8 cellular contexts compared by ENCODE assay signal in genomic region chr7:87220734-87221215, GRCh38. TPM values are rescaled to one million over a fixed set of nuclear protein-coding genes. Genes with fewer than 3 reads are reported as not detected.
DNase-seq lines count a peak whose midpoint lies in the region; ATAC-seq and TF ChIP-seq lines count a peak whose summit lies in the region.

No MANE protein-coding gene starts in this region.

- WGBS in heart left ventricle, 4 donors = 8 to 15% (median 8%) methylated on average over 15 to 17 of the region's 17 CpGs
- WGBS in gastroesophageal sphincter (ENCODE audit: low coverage in 1 of 2), 2 donors = 0 to 4% methylated on average over 2 to 17 of the region's 17 CpGs
- WGBS in prostate gland = 5% methylated on average over 17 of the region's 17 CpGs

- ATAC-seq in heart left ventricle (no peak), left cardiac atrium (no peak), gastroesophageal sphincter (no peak), GM21786 (IDR thresholded peaks at IDR 0.05; ENCODE audit: unreplicated experiment) (no peak)

- peak overlapping the region; percentile 88 for H3K9ac ChIP-seq in SU-DHL-6 (ENCODE audit: low read length)

- H3F3A ChIP-seq in SU-DHL-6 (ENCODE audit: insufficient read depth) = peaks cover 38% of the 10 kb centered on the region

- H3K4me2 ChIP-seq in SU-DHL-6 (ENCODE audit: low read depth, low read length, poor library complexity, severe bottlenecking) = peak overlapping the region; percentile 94

- H3K4me3 ChIP-seq in heart left ventricle (peak overlapping the region; percentile 65 to 94 (median 86)), SU-DHL-6 (ENCODE audit: insufficient read depth, low read length, poor library complexity, severe bottlenecking) (peak overlapping the region; percentile 91), gastroesophageal sphincter (peak overlapping the region; percentile 88 to 94), prostate gland (peak overlapping the region; percentile 62 to 85)

- H3K79me2 ChIP-seq in SU-DHL-6 (ENCODE audit: insufficient read depth, low read length) = peaks cover 40% of the 10 kb centered on the region

- no peak for TF ChIP-seq CTCF in heart left ventricle (IDR thresholded peaks at IDR 0.05)
- no peak for TF ChIP-seq CTCF in SU-DHL-6 (IDR thresholded peaks at IDR 0.05; ENCODE audit: insufficient read depth, low read length, poor library complexity, severe bottlenecking)
- TF ChIP-seq CTCF in gastroesophageal sphincter (IDR thresholded peaks at IDR 0.05) = no peak
- no peak for TF ChIP-seq CTCF in prostate gland (IDR thresholded peaks at IDR 0.05)

- H3K36me3 ChIP-seq in heart left ventricle (no peaks in the 10 kb centered on the region), SU-DHL-6 (ENCODE audit: low read length) (no peaks in the 10 kb centered on the region), gastroesophageal sphincter (no peaks in the 10 kb centered on the region), prostate gland (no peaks in the 10 kb centered on the region)

- no peak for TF ChIP-seq EP300 in gastroesophageal sphincter (IDR thresholded peaks at IDR 0.05)

- H3K27me3 ChIP-seq in heart left ventricle = peaks cover 0 to 15% (median 0%) of the 10 kb centered on the region in 9 donors
- no peaks in the 10 kb centered on the region for H3K27me3 ChIP-seq in SU-DHL-6 (ENCODE audit: low read length)
- H3K27me3 ChIP-seq in gastroesophageal sphincter = no peaks in the 10 kb centered on the region
- no peaks in the 10 kb centered on the region for H3K27me3 ChIP-seq in prostate gland (replicated peaks; ENCODE audit: insufficient read depth)

- H3K9me3 ChIP-seq in heart left ventricle (no peaks in the 10 kb centered on the region), SU-DHL-6 (ENCODE audit: insufficient read depth, low read length) (no peaks in the 10 kb centered on the region), gastroesophageal sphincter (no peaks in the 10 kb centered on the region), prostate gland (no peaks in the 10 kb centered on the region)

- peak overlapping the region in 3 of 12 donors; percentile 87 for H3K27ac ChIP-seq in heart left ventricle
- H3K27ac ChIP-seq in SU-DHL-6 (ENCODE audit: low read depth, low read length) = no peak overlapping the region
- peak overlapping the region in 3 of 4 donors; percentile 84 to 88 (median 86) for H3K27ac ChIP-seq in gastroesophageal sphincter
- peak overlapping the region; percentile 81 to 84 for H3K27ac ChIP-seq in prostate gland

- DNase-seq in heart left ventricle = peak in 1 of 5 donors; percentile 9
- no peak for DNase-seq in left cardiac atrium
- DNase-seq in prostate gland (ENCODE audit: low spot score) = peak; percentile 22
- DNase-seq in activated CD8-positive, alpha-beta memory T cell treated with anti-CD3 and anti-CD28 coated beads, Interleukin-2, amount 50 U/mL, for 48 hours = no peak
- DNase-seq in NOMO-1 treated with DMSO at 0.1 percent for 48 hours (lab: John Stamatoyannopoulos, UW; ENCODE audit: unreplicated experiment) = no peak

- no peaks in the 10 kb centered on the region for H3K9me2 ChIP-seq in SU-DHL-6 (replicated peaks; ENCODE audit: insufficient read depth, low read length)

- peaks cover 0 to 40% (median 12%) of the 10 kb centered on the region in 12 donors for H3K4me1 ChIP-seq in heart left ventricle
- H3K4me1 ChIP-seq in gastroesophageal sphincter = peaks cover 3 to 42% (median 5%) of the 10 kb centered on the region in 3 donors
- no peaks in the 10 kb centered on the region for H3K4me1 ChIP-seq in prostate gland (replicated peaks)

- TF ChIP-seq POLR2A in heart left ventricle (IDR thresholded peaks at IDR 0.05) (no peak), gastroesophageal sphincter (IDR thresholded peaks at IDR 0.05) (no peak), prostate gland (IDR thresholded peaks at IDR 0.05) (no peak)

- no peaks in the 10 kb centered on the region; the same call in 1 of the 2 replicates for H4K20me1 ChIP-seq in SU-DHL-6 (ENCODE audit: low read depth, low read length)

- peak overlapping the region; percentile 50 for H2AFZ ChIP-seq in SU-DHL-6 (ENCODE audit: low read depth, low read length, severe bottlenecking)

- intact Hi-C loops in heart left ventricle (cut with DNase I) = loop anchor here in 5 of 10 donors (2.0 to 10.0 kb wide), 6 partner anchors 66 to 166 kb away; partner anchors contain the start of genes DMTF1 (in 3 of the 5) and ELAPOR2 (in 1 of the 5)
- intact Hi-C loops in left cardiac atrium (cut with DNase I) = no loop called here
- intact Hi-C loops in prostate gland (cut with DNase I) = loop anchor here (5.0 to 10.0 kb wide), 2 partner anchors 68 to 166 kb away; partner anchors contain the start of genes DMTF1 and ELAPOR2

RNA-seq across cellular contexts. Expression of gene TMEM243, which starts 1.2 kb away (rescaled TPM):
- total RNA-seq in heart left ventricle (10 to 100 TPM in 2 of 9 donors, 1 to 10 TPM in 7; 1.8 to 13.1 (median 4.0) TPM), left cardiac atrium (10 to 100 TPM; 11.9 to 12.2 TPM), gastroesophageal sphincter (10 to 100 TPM; 10.8 to 38.4 (median 22.1) TPM), prostate gland (10 to 100 TPM; 23.3 to 39.7 TPM)
- polyA plus RNA-seq in heart left ventricle = 1 to 10 TPM; 7.0 to 8.1 TPM
